ENCODE assay signal across 9 cellular contexts in genomic region chr6:107819976-107820551, GRCh38. TPM values are rescaled to one million over a fixed set of nuclear protein-coding genes. Genes with fewer than 3 reads are reported as not detected.
DNase-seq lines count a peak whose midpoint lies in the region; ATAC-seq and TF ChIP-seq lines count a peak whose summit lies in the region.
"Had no signal": no experiment of that assay in that cellular context is flagged by ENCODE, and none has a peak within 500 bp of the region (broad histone marks: within the 10 kb centered on the region; RNA-seq: fewer than 3 reads in every experiment).

No MANE protein-coding gene starts in this region.

- H3K27ac Mint-ChIP-seq in GM23338: no peak overlapping the region
- peak overlapping the region; percentile 98 for H3K27ac Mint-ChIP-seq in activated CD4-positive, alpha-beta T cell treated with anti-CD3 and anti-CD28 coated beads for 36 hours

- no peak overlapping the region for H3K4me3 Mint-ChIP-seq in GM23338
- peak overlapping the region; percentile 87 for H3K4me3 Mint-ChIP-seq in activated CD4-positive, alpha-beta T cell treated with anti-CD3 and anti-CD28 coated beads for 36 hours

- H3K4me1 Mint-ChIP-seq in GM23338: peaks cover 22% of the 10 kb centered on the region
- peaks cover 86% of the 10 kb centered on the region for H3K4me1 Mint-ChIP-seq in activated CD4-positive, alpha-beta T cell treated with anti-CD3 and anti-CD28 coated beads for 36 hours

- H3K9me2 ChIP-seq in GM23338 (ENCODE audit: insufficient read depth): no peaks in the 10 kb centered on the region

- no peaks in the 10 kb centered on the region for H3K79me2 ChIP-seq in GM23338 (replicated peaks; ENCODE audit: insufficient read depth)

- POLR2A ChIA-PET in activated CD4-positive, alpha-beta T cell treated with anti-CD3 and anti-CD28 coated beads for 36 hours (lab: Charles Lee): interaction anchor here (1.0 to 1.4 kb wide), 2 partner anchors 14 to 67 kb away, joined by 3 to 5 read pairs; no protein-coding TSS in a partner anchor

- no peaks in the 10 kb centered on the region for H3K9me3 ChIP-seq in esophagus squamous epithelium

- H3K4me2 ChIP-seq in GM23338: no peak overlapping the region; the same call in 1 of the 2 replicates

- DNase-seq in GM23338 (ENCODE audit: low spot score) (peak; percentile 27), esophagus squamous epithelium (lab: John Stamatoyannopoulos, UW) (no peak), retina (peak; percentile 66), DMS79 (lab: John Stamatoyannopoulos, UW) (no peak), germinal center (ENCODE audit: low spot score) (no peak)
- DNase-seq in activated CD4-positive, alpha-beta T cell treated with anti-CD3 and anti-CD28 coated beads for 36 hours: peak; percentile 63

- peak; percentile 72 for ATAC-seq in GM23338
- peak; percentile 18 for ATAC-seq in activated CD4-positive, alpha-beta T cell treated with anti-CD3 and anti-CD28 coated beads for 36 hours
- ATAC-seq in GM19397 (IDR thresholded peaks at IDR 0.05; ENCODE audit: unreplicated experiment): no peak
- no peak for ATAC-seq in HG02678 (IDR thresholded peaks at IDR 0.05; ENCODE audit: unreplicated experiment)

- H2AFZ ChIP-seq in GM23338: peak overlapping the region; percentile 35

- no peak for TF ChIP-seq POLR2A in esophagus squamous epithelium (IDR thresholded peaks at IDR 0.05)

- H3K27me3 Mint-ChIP-seq in GM23338 (ENCODE audit: insufficient read depth, low read depth, poor library complexity): peaks cover 3% of the 10 kb centered on the region
- no peaks in the 10 kb centered on the region for H3K27me3 Mint-ChIP-seq in activated CD4-positive, alpha-beta T cell treated with anti-CD3 and anti-CD28 coated beads for 36 hours

- no peaks in the 10 kb centered on the region for H3K36me3 ChIP-seq in GM23338 (ENCODE audit: insufficient read depth)
- no peaks in the 10 kb centered on the region for H3K36me3 ChIP-seq in esophagus squamous epithelium

- intact Hi-C loops in activated CD4-positive, alpha-beta T cell treated with anti-CD3 and anti-CD28 coated beads for 36 hours (cut with DNase I, micrococcal nuclease): loop anchor here (1.0 to 10.0 kb wide), 8 partner anchors 28 to 1723 kb away; partner anchors contain the start of gene CD164 (in 1 of the 2)
- intact Hi-C loops in esophagus squamous epithelium (cut with DNase I): no loop called here

- H3K36me3 Mint-ChIP-seq in GM23338 (ENCODE audit: low read depth): no peaks in the 10 kb centered on the region
- H3K36me3 Mint-ChIP-seq in activated CD4-positive, alpha-beta T cell treated with anti-CD3 and anti-CD28 coated beads for 36 hours (ENCODE audit: low read depth): peaks cover 6% of the 10 kb centered on the region

- H4K20me1 ChIP-seq in GM23338 (replicated peaks; ENCODE audit: insufficient read depth): no peaks in the 10 kb centered on the region

- H3K4me3 ChIP-seq in GM23338 (no peak overlapping the region), esophagus squamous epithelium (peak overlapping the region in 3 of 4 donors; percentile 3 to 51 (median 25))

- TF ChIP-seq CTCF in GM23338 (conservative IDR thresholded peaks at IDR 0.05; ENCODE audit: low read depth in 2 of 2): no peak
- no peak for TF ChIP-seq CTCF in esophagus squamous epithelium (IDR thresholded peaks at IDR 0.05)

- no peaks in the 10 kb centered on the region for H3K9me3 Mint-ChIP-seq in GM23338
- no peaks in the 10 kb centered on the region for H3K9me3 Mint-ChIP-seq in activated CD4-positive, alpha-beta T cell treated with anti-CD3 and anti-CD28 coated beads for 36 hours (ENCODE audit: low read depth)

- 25 to 39% methylated on average over 4 to 5 of the region's 8 CpGs for WGBS in esophagus squamous epithelium, 2 donors

- H3K27me3 ChIP-seq in GM23338 (ENCODE audit: insufficient read depth) (no peaks in the 10 kb centered on the region), esophagus squamous epithelium (peaks cover 0 to 34% (median 2%) of the 10 kb centered on the region in 4 donors)

- H3F3A ChIP-seq in GM23338 (replicated peaks; ENCODE audit: low read depth): no peaks in the 10 kb centered on the region

- H3K27ac ChIP-seq in GM23338 (ENCODE audit: low read depth): no peak overlapping the region
- H3K27ac ChIP-seq in esophagus squamous epithelium: peak overlapping the region in 2 of 4 donors; percentile 5 to 59

- CTCF ChIA-PET in activated CD4-positive, alpha-beta T cell treated with anti-CD3 and anti-CD28 coated beads for 36 hours (lab: Charles Lee): interaction anchor here (1.2 to 4.1 kb wide), 2 partner anchors 28 to 138 kb away, joined by 3 to 20 read pairs; no protein-coding TSS in a partner anchor

- H3K4me1 ChIP-seq in GM23338 (ENCODE audit: insufficient read depth) (no peaks in the 10 kb centered on the region; the same call in 1 of the 2 replicates), esophagus squamous epithelium (peaks cover 4 to 26% (median 10%) of the 10 kb centered on the region in 3 donors)

TF ChIP-seq in GM23338, 12 proteins besides CTCF, POLR2A, EP300 and RAD21:
- TF ChIP-seq ZNF462 (CRISPR knock-in tag; IDR thresholded peaks at IDR 0.05) (no peak), STAT1 (IDR thresholded peaks at IDR 0.05; ENCODE audit: unreplicated experiment) (no peak)
TF ChIP-seq in GM23338: peak in this region for 0.

RNA-seq across cellular contexts. Expression of gene SCML4, which starts 4.0 kb away (rescaled TPM):
- not detected in 2 replicates for total RNA-seq in GM23338 (2014; rRNA removed; shearing (Covaris generic))
- polyA plus RNA-seq in GM23338 (2016; fragmentation: Nextera tagmentation; extraction: Ambion mirVana): not detected in 2 replicates
- total RNA-seq in activated CD4-positive, alpha-beta T cell treated with anti-CD3 and anti-CD28 coated beads for 36 hours: 10 to 100 TPM in 1 of 2 experiments, 1 to 10 TPM in 1; 9.0 to 11.0 TPM
- 1 to 10 TPM in 2 of 4 donors, under 1 TPM in 1, not detected in 1; 0.44 to 5.7 (median 2.9) TPM for total RNA-seq in esophagus squamous epithelium
- total RNA-seq: H1 had no signal
- polyA plus RNA-seq: H1 had no signal

Comparison
In these comparisons a context has a peak if more than half of its experiments do, and no peak if none do; other contexts are left out.
1. ATAC-seq: peak in GM23338 (single experiment) and activated CD4-positive, alpha-beta T cell treated with anti-CD3 and anti-CD28 coated beads for 36 hours (single experiment); none in GM19397 (single experiment) and HG02678 (single experiment).
2. DNase-seq: peak in GM23338 (single experiment), activated CD4-positive, alpha-beta T cell treated with anti-CD3 and anti-CD28 coated beads for 36 hours (single experiment) and retina (single experiment); none in esophagus squamous epithelium (single experiment), DMS79 (single experiment) and germinal center (single experiment).